ENCODE assay signal across 19 cellular contexts in genomic region chr13:98473792-98474153, GRCh38.
DNase-seq lines count a peak whose midpoint lies in the region; ATAC-seq and TF ChIP-seq lines count a peak whose summit lies in the region.
"Had no signal": no experiment of that assay in that cellular context is flagged by ENCODE, and none has a peak within 500 bp of the region (broad histone marks: within the 10 kb centered on the region; RNA-seq: fewer than 3 reads in every experiment).

No MANE protein-coding gene starts in this region.

- no peaks in the 10 kb centered on the region for H3K9me3 ChIP-seq in PC-3 (ENCODE audit: low read length)
- H3K9me3 ChIP-seq in endodermal cell (ENCODE audit: control insufficient read depth, low read length) = no peaks in the 10 kb centered on the region
- H3K9me3 ChIP-seq: Caco-2, thoracic aorta had no signal

- no peak overlapping the region for H2AFZ ChIP-seq in PC-3 (ENCODE audit: low read length)

- no peak overlapping the region for H4K8ac ChIP-seq in mesendoderm (ENCODE audit: low read depth, low read length)

- no peak overlapping the region for H2BK120ac ChIP-seq in mesendoderm (ENCODE audit: low read depth, low read length)

- intact Hi-C loops in PC-3 (cut with micrococcal nuclease) = no loop called here

- peaks cover 18% of the 10 kb centered on the region for H3K36me3 Mint-ChIP-seq in activated naive CD8-positive, alpha-beta T cell
- H3K36me3 Mint-ChIP-seq in activated naive CD8-positive, alpha-beta T cell treated with anti-CD3 and anti-CD28 coated beads, Interleukin-2, amount 50 U/mL, for 24 hours (ENCODE audit: low read depth) = peaks cover 63% of the 10 kb centered on the region
- H3K36me3 Mint-ChIP-seq in endodermal cell (ENCODE audit: low read depth) (peaks cover 45% of the 10 kb centered on the region), progenitor cell of endocrine pancreas (ENCODE audit: insufficient read depth) (peaks cover 14% of the 10 kb centered on the region)

- H3K79me2 ChIP-seq in PC-3 (ENCODE audit: low read length) (peaks cover 43% of the 10 kb centered on the region), mesendoderm (ENCODE audit: control insufficient read depth, insufficient read depth, low read length) (peaks cover 16% of the 10 kb centered on the region)

- WGBS in endodermal cell (ENCODE audit: insufficient coverage in 1 of 2, insufficient read length in 1 of 2), 2 experiments = 92 to 95% methylated on average over 7 of the region's 7 CpGs
- WGBS in mesendoderm (ENCODE audit: extremely low coverage, insufficient coverage, low lambda C conversion rate) = no CpG with 5 or more reads among the region's 7 CpGs

- BruUV-seq in PC-3 (replicated peaks; lab: Mats Ljungman, UMichigan) = no TSS peak

- no peaks in the 10 kb centered on the region for H3K27me3 Mint-ChIP-seq in activated naive CD8-positive, alpha-beta T cell
- no peaks in the 10 kb centered on the region for H3K27me3 Mint-ChIP-seq in activated naive CD8-positive, alpha-beta T cell treated with anti-CD3 and anti-CD28 coated beads, Interleukin-2, amount 50 U/mL, for 24 hours
- no peaks in the 10 kb centered on the region for H3K27me3 Mint-ChIP-seq in endodermal cell (ENCODE audit: insufficient read depth)
- no peaks in the 10 kb centered on the region for H3K27me3 Mint-ChIP-seq in progenitor cell of endocrine pancreas

- H3K4me3 Mint-ChIP-seq in activated naive CD8-positive, alpha-beta T cell = no peak overlapping the region
- no peak overlapping the region for H3K4me3 Mint-ChIP-seq in activated naive CD8-positive, alpha-beta T cell treated with anti-CD3 and anti-CD28 coated beads, Interleukin-2, amount 50 U/mL, for 24 hours
- H3K4me3 Mint-ChIP-seq in endodermal cell (no peak overlapping the region), progenitor cell of endocrine pancreas (ENCODE audit: low read depth) (no peak overlapping the region)
- H3K4me3 Mint-ChIP-seq: WTC11 had no signal

- POLR2A ChIA-PET in PC-3 (lab: Charles Lee; ENCODE audit: unreplicated experiment) = no interaction called here

- H3K4ac ChIP-seq in mesendoderm (ENCODE audit: low read depth, low read length) = no peak overlapping the region

- no peak overlapping the region for H3K4me2 ChIP-seq in PC-3 (ENCODE audit: low read length)
- H3K4me2 ChIP-seq in mesendoderm (ENCODE audit: low read length) = no peak overlapping the region

- H4K20me1 ChIP-seq in PC-3 (ENCODE audit: low read length) = no peaks in the 10 kb centered on the region

- no peak overlapping the region for H3K18ac ChIP-seq in mesendoderm (ENCODE audit: low read length)

- peaks cover 52% of the 10 kb centered on the region for H3K4me1 Mint-ChIP-seq in activated naive CD8-positive, alpha-beta T cell (ENCODE audit: low read depth)
- H3K4me1 Mint-ChIP-seq in activated naive CD8-positive, alpha-beta T cell treated with anti-CD3 and anti-CD28 coated beads, Interleukin-2, amount 50 U/mL, for 24 hours = peaks cover 62% of the 10 kb centered on the region
- peaks cover 40% of the 10 kb centered on the region for H3K4me1 Mint-ChIP-seq in endodermal cell
- H3K4me1 Mint-ChIP-seq in progenitor cell of endocrine pancreas (ENCODE audit: low read depth) = peaks cover 37% of the 10 kb centered on the region

- H3K9me3 Mint-ChIP-seq in activated naive CD8-positive, alpha-beta T cell (ENCODE audit: low read depth) = no peaks in the 10 kb centered on the region
- H3K9me3 Mint-ChIP-seq in activated naive CD8-positive, alpha-beta T cell treated with anti-CD3 and anti-CD28 coated beads, Interleukin-2, amount 50 U/mL, for 24 hours = no peaks in the 10 kb centered on the region
- H3K9me3 Mint-ChIP-seq in endodermal cell (no peaks in the 10 kb centered on the region), progenitor cell of endocrine pancreas (ENCODE audit: low read depth) (no peaks in the 10 kb centered on the region)
- H3K9me3 Mint-ChIP-seq: WTC11 had no signal

- H3K9me2 ChIP-seq in PC-3 (replicated peaks; ENCODE audit: low read length) = no peaks in the 10 kb centered on the region

- no peak overlapping the region for H2BK5ac ChIP-seq in mesendoderm (ENCODE audit: low read length)

- no peak for DNase-seq in activated naive CD8-positive, alpha-beta T cell treated with anti-CD3 and anti-CD28 coated beads, Interleukin-2, amount 50 U/mL, for 24 hours
- DNase-seq in PC-3 (no peak), endodermal cell (no peak), progenitor cell of endocrine pancreas (ENCODE audit: low spot score, unreplicated experiment) (no peak), mesendoderm (no peak)
- DNase-seq: Caco-2; central memory CD4-positive, alpha-beta T cell; EL; hippocampal formation; NCI-H146; NCI-H226; stimulated activated CD4-positive, alpha-beta T cell treated with anti-CD3 and anti-CD28 coated beads, Interleukin-4, amount 100 ng/mL, for 24 hours; stimulated activated CD8-positive, alpha-beta memory T cell treated with anti-CD3 and anti-CD28 coated beads, Interleukin-4, amount 100 ng/mL, for 48 hours had no signal

- H3K27ac ChIP-seq in PC-3 (ENCODE audit: low read length) (peak overlapping the region; percentile 30), endodermal cell (ENCODE audit: low read depth, low read length) (no peak overlapping the region), mesendoderm (ENCODE audit: low read depth, low read length) (no peak overlapping the region)
- H3K27ac ChIP-seq: thoracic aorta had no signal

- ATAC-seq in activated naive CD8-positive, alpha-beta T cell treated with anti-CD3 and anti-CD28 coated beads, Interleukin-2, amount 50 U/mL, for 24 hours = no peak
- no peak for ATAC-seq in PC-3
- ATAC-seq in HG03469 (IDR thresholded peaks at IDR 0.05; ENCODE audit: unreplicated experiment) = no peak
- ATAC-seq in HG03175 (IDR thresholded peaks at IDR 0.05; ENCODE audit: unreplicated experiment) = no peak
- ATAC-seq: WTC11 had no signal

- no peak overlapping the region for H2AK5ac ChIP-seq in mesendoderm (ENCODE audit: low read length)

- H3K27ac Mint-ChIP-seq in activated naive CD8-positive, alpha-beta T cell = peak overlapping the region; percentile 91
- no peak overlapping the region for H3K27ac Mint-ChIP-seq in activated naive CD8-positive, alpha-beta T cell treated with anti-CD3 and anti-CD28 coated beads, Interleukin-2, amount 50 U/mL, for 24 hours
- H3K27ac Mint-ChIP-seq in endodermal cell (peak overlapping the region; percentile 14), progenitor cell of endocrine pancreas (peak overlapping the region; percentile 90)
- H3K27ac Mint-ChIP-seq: WTC11 had no signal

- H3K4me3 ChIP-seq in PC-3 (ENCODE audit: low read length) (no peak overlapping the region), endodermal cell (ENCODE audit: low read length) (no peak overlapping the region), mesendoderm (ENCODE audit: low read length) (no peak overlapping the region)
- H3K4me3 ChIP-seq: skin epidermis, thoracic aorta had no signal

- no peak overlapping the region for H4K5ac ChIP-seq in mesendoderm (ENCODE audit: low read length)

- H3K9ac ChIP-seq in PC-3 (ENCODE audit: low read length) = no peak overlapping the region
- no peak overlapping the region for H3K9ac ChIP-seq in endodermal cell (ENCODE audit: extremely low read depth, low read length, poor library complexity, severe bottlenecking)
- no peak overlapping the region for H3K9ac ChIP-seq in mesendoderm (ENCODE audit: low read length)

- no peak overlapping the region for H3K23ac ChIP-seq in mesendoderm (ENCODE audit: low read length)

- TF ChIP-seq CTCF in PC-3 (conservative IDR thresholded peaks at IDR 0.05; ENCODE audit: low read depth, low read length) (no peak), endodermal cell (conservative IDR thresholded peaks at IDR 0.05) (no peak), progenitor cell of endocrine pancreas (IDR thresholded peaks at IDR 0.05; ENCODE audit: unreplicated experiment) (no peak)

- H3K27me3 ChIP-seq in PC-3 (ENCODE audit: low read length) = no peaks in the 10 kb centered on the region
- no peaks in the 10 kb centered on the region for H3K27me3 ChIP-seq in endodermal cell (ENCODE audit: control insufficient read depth, insufficient read depth, low read length, poor library complexity, severe bottlenecking)
- H3K27me3 ChIP-seq in mesendoderm (ENCODE audit: insufficient read depth, low read length, poor library complexity) = no peaks in the 10 kb centered on the region

- CTCF ChIA-PET in PC-3 (lab: Charles Lee) = no interaction called here

- H3K79me1 ChIP-seq in mesendoderm (ENCODE audit: low read length) = peaks cover 34% of the 10 kb centered on the region

- peaks cover 4% of the 10 kb centered on the region for H3F3A ChIP-seq in PC-3 (ENCODE audit: low read length, unreplicated experiment)

- no peak overlapping the region for H3K56ac ChIP-seq in mesendoderm (ENCODE audit: low read length)

- no peak overlapping the region for H2BK15ac ChIP-seq in mesendoderm (replicated peaks; ENCODE audit: low read depth)

- peaks cover 32% of the 10 kb centered on the region for H3K4me1 ChIP-seq in PC-3 (ENCODE audit: insufficient read depth, low read length)
- peaks cover 22% of the 10 kb centered on the region for H3K4me1 ChIP-seq in endodermal cell (ENCODE audit: control insufficient read depth, insufficient read depth, low read length)
- peaks cover 23% of the 10 kb centered on the region for H3K4me1 ChIP-seq in mesendoderm (ENCODE audit: control insufficient read depth, low read depth, low read length)
- H3K4me1 ChIP-seq: Caco-2 had no signal

- peaks cover 21% of the 10 kb centered on the region for H3K36me3 ChIP-seq in PC-3 (ENCODE audit: low read depth, low read length)
- H3K36me3 ChIP-seq in endodermal cell (ENCODE audit: control insufficient read depth, insufficient read depth, low read length) = peaks cover 49% of the 10 kb centered on the region
- H3K36me3 ChIP-seq in mesendoderm (ENCODE audit: control insufficient read depth, insufficient read depth, low read length) = peaks cover 2% of the 10 kb centered on the region
